ENCODE assay signal across 40 cellular contexts in genomic region chr3:77553240-77553639, GRCh38.
"Had no signal": no experiment of that assay in that cellular context is flagged by ENCODE, and none has a peak within 500 bp of the region (broad histone marks: within the 10 kb centered on the region; RNA-seq: fewer than 3 reads in every experiment).

No MANE protein-coding gene starts in this region.

- H3K9me3 ChIP-seq: adrenal gland, ascending aorta, body of pancreas, breast epithelium had no signal

- H3K27ac ChIP-seq: adrenal gland, ascending aorta, body of pancreas, brain microvascular endothelial cell, breast epithelium, cardiac muscle cell had no signal

- DNase-seq: activated effector memory CD4-positive, alpha-beta T cell treated with anti-CD3 and anti-CD28 coated beads, Interleukin-2, amount 50 U/mL, for 16 hours; activated effector memory CD4-positive, alpha-beta T cell treated with Interleukin-2 at 50 U/mL for 16 hours; activated gamma-delta T cell; activated gamma-delta T cell treated with Interleukin-2 at 50 U/mL for 16 hours; activated naive CD4-positive, alpha-beta T cell; activated naive CD4-positive, alpha-beta T cell treated with anti-CD3 and anti-CD28 coated beads for 36 hours; activated naive CD4-positive, alpha-beta T cell treated with anti-CD3 and anti-CD28 coated beads, Interleukin-2, amount 10 ng/mL, durations not matched to agents 7 days and 5 days; activated naive CD4-positive, alpha-beta T cell treated with anti-CD3 and anti-CD28 coated beads, Interleukin-2, amount 50 U/mL, for 16 hours; activated naive CD4-positive, alpha-beta T cell treated with Interleukin-2 at 50 U/mL for 16 hours; activated naive CD8-positive, alpha-beta T cell treated with anti-CD3 and anti-CD28 coated beads for 36 hours; activated naive CD8-positive, alpha-beta T cell treated with anti-CD3 and anti-CD28 coated beads, Interleukin-2, amount 10 ng/mL, durations not matched to agents 7 days and 5 days; activated naive CD8-positive, alpha-beta T cell treated with anti-CD3 and anti-CD28 coated beads, Interleukin-2, amount 50 U/mL, for 24 hours; activated T-cell treated with anti-CD3 and anti-CD28 coated beads, Interleukin-2, amount 50 U/mL, for 1 hour; activated T-cell treated with anti-CD3 and anti-CD28 coated beads, Interleukin-2, amount 50 U/mL, for 24 hours; activated T-cell treated with anti-CD3 and anti-CD28 coated beads, Interleukin-2, amount 50 U/mL, for 4 hours; activated T-cell treated with anti-CD3 and anti-CD28 coated beads, Interleukin-2, amount 50 U/mL, for 48 hours; activated T-cell treated with anti-CD3 and anti-CD28 coated beads, Interleukin-2, amount 50 U/mL, for 72 hours; adrenal gland; amniotic stem cell; amygdala; anterior cingulate cortex; aorta; body of pancreas; brain microvascular endothelial cell; caudate nucleus; central memory CD4-positive, alpha-beta T cell; cerebellar nuclear complex had no signal

- ATAC-seq: activated naive CD4-positive, alpha-beta T cell treated with anti-CD3 and anti-CD28 coated beads, Interleukin-2, amount 50 U/mL, for 72 hours; activated naive CD8-positive, alpha-beta T cell treated with anti-CD3 and anti-CD28 coated beads, Interleukin-2, amount 50 U/mL, for 24 hours; activated T-cell treated with anti-CD3 and anti-CD28 coated beads, Interleukin-2, amount 50 U/mL, for 4 hours; activated T-cell treated with anti-CD3 and anti-CD28 coated beads, Interleukin-2, amount 50 U/mL, for 72 hours; activated T-helper 17 cell treated with anti-CD3 and anti-CD28 coated beads, Interleukin-2, amount 50 U/mL, for 72 hours; body of pancreas had no signal

- H3K27ac Mint-ChIP-seq: activated naive CD4-positive, alpha-beta T cell treated with anti-CD3 and anti-CD28 coated beads for 36 hours; activated naive CD4-positive, alpha-beta T cell treated with anti-CD3 and anti-CD28 coated beads, Interleukin-2, amount 10 ng/mL, durations not matched to agents 7 days and 5 days; activated naive CD4-positive, alpha-beta T cell treated with anti-CD3 and anti-CD28 coated beads, Interleukin-2, amount 50 U/mL, for 24 hours; activated naive CD4-positive, alpha-beta T cell treated with anti-CD3 and anti-CD28 coated beads, Interleukin-2, amount 50 U/mL, for 72 hours; activated naive CD8-positive, alpha-beta T cell; activated naive CD8-positive, alpha-beta T cell treated with anti-CD3 and anti-CD28 coated beads for 36 hours; activated naive CD8-positive, alpha-beta T cell treated with anti-CD3 and anti-CD28 coated beads, Interleukin-2, amount 10 ng/mL, durations not matched to agents 7 days and 5 days; activated naive CD8-positive, alpha-beta T cell treated with anti-CD3 and anti-CD28 coated beads, Interleukin-2, amount 50 U/mL, for 24 hours; activated T-cell treated with anti-CD3 and anti-CD28 coated beads, Interleukin-2, amount 50 U/mL, for 24 hours; activated T-cell treated with anti-CD3 and anti-CD28 coated beads, Interleukin-2, amount 50 U/mL, for 72 hours; activated T-helper 1 cell treated with anti-CD3 and anti-CD28 coated beads, Interleukin-12 subunit alpha, Interleukin-12 subunit beta, Interleukin-2, Interleukin-4 antibody, amounts not matched to agents 30 ng/mL and 10 ng/mL and 1 ng/mL, durations not matched to agents 14 hours and 24 hours and 36 hours; activated T-helper 17 cell treated with anti-CD3 and anti-CD28 coated beads, Interleukin-2, amount 50 U/mL, for 72 hours; activated T-helper 2 cell treated with anti-CD3 and anti-CD28 coated beads, Interferon-gamma antibody, Interleukin-2, Interleukin-4, amounts not matched to agents 10 μg/mL and 5 μg/mL and 100 μg/mL, durations not matched to agents 14 hours and 24 hours and 36 hours; brain had no signal

- H3K4me1 ChIP-seq: adrenal gland, ascending aorta, body of pancreas, breast epithelium had no signal

- H3K4me1 Mint-ChIP-seq: activated naive CD4-positive, alpha-beta T cell treated with anti-CD3 and anti-CD28 coated beads, Interleukin-2, amount 10 ng/mL, durations not matched to agents 7 days and 5 days; activated naive CD4-positive, alpha-beta T cell treated with anti-CD3 and anti-CD28 coated beads, Interleukin-2, amount 50 U/mL, for 24 hours; activated naive CD8-positive, alpha-beta T cell treated with anti-CD3 and anti-CD28 coated beads for 36 hours; activated naive CD8-positive, alpha-beta T cell treated with anti-CD3 and anti-CD28 coated beads, Interleukin-2, amount 10 ng/mL, durations not matched to agents 7 days and 5 days; activated naive CD8-positive, alpha-beta T cell treated with anti-CD3 and anti-CD28 coated beads, Interleukin-2, amount 50 U/mL, for 24 hours; activated T-helper 17 cell treated with anti-CD3 and anti-CD28 coated beads, Interleukin-2, amount 50 U/mL, for 72 hours; brain; central memory CD8-positive, alpha-beta T cell had no signal

- H3K27me3 ChIP-seq: adrenal gland, ascending aorta, body of pancreas, brain microvascular endothelial cell, breast epithelium, cardiac muscle cell had no signal

- FAIRE-seq: astrocyte, bronchial epithelial cell had no signal

- H3K27me3 Mint-ChIP-seq: activated naive CD4-positive, alpha-beta T cell treated with anti-CD3 and anti-CD28 coated beads, Interleukin-2, amount 10 ng/mL, durations not matched to agents 7 days and 5 days; activated naive CD4-positive, alpha-beta T cell treated with anti-CD3 and anti-CD28 coated beads, Interleukin-2, amount 50 U/mL, for 24 hours; activated naive CD8-positive, alpha-beta T cell; activated naive CD8-positive, alpha-beta T cell treated with anti-CD3 and anti-CD28 coated beads for 36 hours; activated naive CD8-positive, alpha-beta T cell treated with anti-CD3 and anti-CD28 coated beads, Interleukin-2, amount 10 ng/mL, durations not matched to agents 7 days and 5 days; activated naive CD8-positive, alpha-beta T cell treated with anti-CD3 and anti-CD28 coated beads, Interleukin-2, amount 50 U/mL, for 24 hours; activated T-cell treated with anti-CD3 and anti-CD28 coated beads, Interleukin-2, amount 50 U/mL, for 24 hours; activated T-helper 17 cell treated with anti-CD3 and anti-CD28 coated beads, Interleukin-2, amount 50 U/mL, for 72 hours; brain; central memory CD8-positive, alpha-beta T cell had no signal

- H3K4me3 Mint-ChIP-seq: activated naive CD4-positive, alpha-beta T cell treated with anti-CD3 and anti-CD28 coated beads for 36 hours; activated naive CD4-positive, alpha-beta T cell treated with anti-CD3 and anti-CD28 coated beads, Interleukin-2, amount 10 ng/mL, durations not matched to agents 7 days and 5 days; activated naive CD4-positive, alpha-beta T cell treated with anti-CD3 and anti-CD28 coated beads, Interleukin-2, amount 50 U/mL, for 24 hours; activated naive CD8-positive, alpha-beta T cell; activated naive CD8-positive, alpha-beta T cell treated with anti-CD3 and anti-CD28 coated beads for 36 hours; activated naive CD8-positive, alpha-beta T cell treated with anti-CD3 and anti-CD28 coated beads, Interleukin-2, amount 10 ng/mL, durations not matched to agents 7 days and 5 days; activated naive CD8-positive, alpha-beta T cell treated with anti-CD3 and anti-CD28 coated beads, Interleukin-2, amount 50 U/mL, for 24 hours; activated T-cell treated with anti-CD3 and anti-CD28 coated beads, Interleukin-2, amount 50 U/mL, for 24 hours; activated T-cell treated with anti-CD3 and anti-CD28 coated beads, Interleukin-2, amount 50 U/mL, for 4 hours; activated T-cell treated with anti-CD3 and anti-CD28 coated beads, Interleukin-2, amount 50 U/mL, for 72 hours; activated T-helper 1 cell treated with anti-CD3 and anti-CD28 coated beads, Interleukin-12 subunit alpha, Interleukin-12 subunit beta, Interleukin-2, Interleukin-4 antibody, amounts not matched to agents 30 ng/mL and 10 ng/mL and 1 ng/mL, durations not matched to agents 14 hours and 24 hours and 36 hours; activated T-helper 17 cell treated with anti-CD3 and anti-CD28 coated beads, Interleukin-2, amount 50 U/mL, for 72 hours; brain; central memory CD8-positive, alpha-beta T cell had no signal

- H3K36me3 ChIP-seq: adrenal gland, ascending aorta, brain microvascular endothelial cell, breast epithelium, cardiac muscle cell had no signal

- H3K36me3 Mint-ChIP-seq: activated naive CD4-positive, alpha-beta T cell treated with anti-CD3 and anti-CD28 coated beads, Interleukin-2, amount 10 ng/mL, durations not matched to agents 7 days and 5 days; activated naive CD4-positive, alpha-beta T cell treated with anti-CD3 and anti-CD28 coated beads, Interleukin-2, amount 50 U/mL, for 24 hours; activated naive CD4-positive, alpha-beta T cell treated with anti-CD3 and anti-CD28 coated beads, Interleukin-2, amount 50 U/mL, for 72 hours; activated naive CD8-positive, alpha-beta T cell; activated naive CD8-positive, alpha-beta T cell treated with anti-CD3 and anti-CD28 coated beads for 36 hours; activated naive CD8-positive, alpha-beta T cell treated with anti-CD3 and anti-CD28 coated beads, Interleukin-2, amount 10 ng/mL, durations not matched to agents 7 days and 5 days had no signal

- H3K4me3 ChIP-seq: adrenal gland, ascending aorta, body of pancreas, breast epithelium, cardiac muscle cell had no signal
